In the genomic region with DNA sequence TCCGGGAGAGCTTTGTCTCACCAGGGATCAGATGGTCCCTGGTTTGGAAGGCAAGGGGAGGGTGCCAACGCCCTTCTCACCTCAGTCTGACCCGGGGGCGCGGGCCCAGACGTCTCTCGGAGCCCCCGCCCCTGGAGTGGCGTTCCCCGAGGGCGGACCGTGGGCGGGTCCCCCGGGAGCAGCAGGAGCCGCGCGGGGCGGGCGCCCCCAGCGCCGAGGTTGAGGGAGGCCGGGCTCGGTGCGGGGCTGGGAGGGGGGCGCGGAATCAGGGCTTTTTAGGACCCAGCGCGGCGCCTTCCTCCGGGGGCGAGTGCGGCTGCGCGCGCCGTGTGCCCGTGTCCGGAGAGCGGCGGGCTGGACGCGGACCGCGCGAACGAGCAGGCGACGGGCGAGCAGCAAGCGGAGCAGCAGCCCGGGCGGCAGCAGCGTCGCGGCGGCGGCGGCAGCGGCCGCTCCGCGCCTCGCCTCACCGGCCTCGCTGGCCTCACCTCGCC, we compare ENCODE assay signal across 7 cellular contexts. TPM values are rescaled to one million over a fixed set of nuclear protein-coding genes. Genes with fewer than 3 reads are reported as not detected.
DNase-seq lines count a peak whose midpoint lies in the region; ATAC-seq and TF ChIP-seq lines count a peak whose summit lies in the region.

A gene (plus strand): TSS at position 364 of the 494 bp plus-strand sequence. CDS start 1,222 bp downstream, outside the sequence.

- H3K36me3 ChIP-seq in GM06990 (ENCODE audit: control insufficient read depth, insufficient read depth, low read length), result no peaks in the 10 kb centered on the region
- no peaks in the 10 kb centered on the region for H3K36me3 ChIP-seq in iPS DF 6.9 (ENCODE audit: control insufficient read depth, insufficient read depth, low read length)
- no peaks in the 10 kb centered on the region for H3K36me3 ChIP-seq in skeletal muscle satellite cell (ENCODE audit: insufficient read depth, low read length)

- H3K4me3 ChIP-seq in GM06990 (replicated peaks; ENCODE audit: low read depth, low read length) (peak within 1 kb of the TSS; percentile 17; the same call in 1 of the 2 replicates), astrocyte of the cerebellum (ENCODE audit: low read depth, low read length) (peak within 1 kb of the TSS; percentile 37), iPS DF 6.9 (ENCODE audit: low read length) (peak within 1 kb of the TSS; percentile 40; the same call in 1 of the 2 replicates), skeletal muscle satellite cell (ENCODE audit: low read length) (peak within 1 kb of the TSS; percentile 64)

- in situ Hi-C loops in astrocyte of the cerebellum (cut with HindIII; ENCODE audit: low sequenced_read_pairs), result no loop called here

- no peak for DNase-seq in GM06990 (ENCODE audit: extremely low read depth, insufficient read length)
- DNase-seq in NCI-H1436 (lab: John Stamatoyannopoulos, UW), result peak; percentile 77
- no peak for DNase-seq in astrocyte of the cerebellum (ENCODE audit: low read depth)
- DNase-seq in iPS DF 6.9 (ENCODE audit: low read depth, low spot score), result no peak

- TF ChIP-seq CTCF in GM06990 (IDR thresholded peaks at IDR 0.05; ENCODE audit: insufficient read depth, low read length, poor library complexity, severe bottlenecking) (no peak), astrocyte of the cerebellum (IDR thresholded peaks at IDR 0.05; ENCODE audit: low read depth, low read length, missing control alignments) (no peak)

- H3K27ac ChIP-seq in iPS DF 6.9 (ENCODE audit: low read length), result no peak within 1 kb of the TSS

- ATAC-seq in GM21717 (IDR thresholded peaks at IDR 0.05; ENCODE audit: unreplicated experiment) (no peak), HG02610 (IDR thresholded peaks at IDR 0.05; ENCODE audit: unreplicated experiment) (no peak)

- peaks cover 6% of the 10 kb centered on the region for H3K4me1 ChIP-seq in iPS DF 6.9 (ENCODE audit: control insufficient read depth, insufficient read depth, low read length)
- peaks cover 9% of the 10 kb centered on the region for H3K4me1 ChIP-seq in skeletal muscle satellite cell (ENCODE audit: control insufficient read depth, insufficient read depth, low read length)

- H3K27me3 ChIP-seq in GM06990 (replicated peaks; ENCODE audit: control insufficient read depth, insufficient read depth, low read length) (no peaks in the 10 kb centered on the region; the same call in 1 of the 2 replicates), iPS DF 6.9 (ENCODE audit: control insufficient read depth, insufficient read depth, low read length) (peaks cover 36% of the 10 kb centered on the region), skeletal muscle satellite cell (ENCODE audit: control insufficient read depth, insufficient read depth, low read length) (peaks cover 26% of the 10 kb centered on the region)

- H3K9me3 ChIP-seq in iPS DF 6.9 (ENCODE audit: control insufficient read depth, insufficient read depth, low read length) (no peaks in the 10 kb centered on the region), skeletal muscle satellite cell (replicated peaks; ENCODE audit: low read length) (no peaks in the 10 kb centered on the region)

- peak within 1 kb of the TSS; percentile 89 for H3K4me2 ChIP-seq in skeletal muscle satellite cell (ENCODE audit: low read length)

- H3K9ac ChIP-seq in skeletal muscle satellite cell (ENCODE audit: low read depth, low read length), result no peak within 1 kb of the TSS

- WGBS in iPS DF 6.9 (ENCODE audit: insufficient coverage, insufficient read length), result no CpG with 5 or more reads among the region's 66 CpGs

RNA-seq across cellular contexts. Expression of the gene that starts here (rescaled TPM):
- under 0.01 TPM in 1 of 2 replicates, not detected in the other for total RNA-seq in skeletal muscle satellite cell (2012; rRNA removed)
